ENCODE assay signal across 1 cellular context in the genomic region with DNA sequence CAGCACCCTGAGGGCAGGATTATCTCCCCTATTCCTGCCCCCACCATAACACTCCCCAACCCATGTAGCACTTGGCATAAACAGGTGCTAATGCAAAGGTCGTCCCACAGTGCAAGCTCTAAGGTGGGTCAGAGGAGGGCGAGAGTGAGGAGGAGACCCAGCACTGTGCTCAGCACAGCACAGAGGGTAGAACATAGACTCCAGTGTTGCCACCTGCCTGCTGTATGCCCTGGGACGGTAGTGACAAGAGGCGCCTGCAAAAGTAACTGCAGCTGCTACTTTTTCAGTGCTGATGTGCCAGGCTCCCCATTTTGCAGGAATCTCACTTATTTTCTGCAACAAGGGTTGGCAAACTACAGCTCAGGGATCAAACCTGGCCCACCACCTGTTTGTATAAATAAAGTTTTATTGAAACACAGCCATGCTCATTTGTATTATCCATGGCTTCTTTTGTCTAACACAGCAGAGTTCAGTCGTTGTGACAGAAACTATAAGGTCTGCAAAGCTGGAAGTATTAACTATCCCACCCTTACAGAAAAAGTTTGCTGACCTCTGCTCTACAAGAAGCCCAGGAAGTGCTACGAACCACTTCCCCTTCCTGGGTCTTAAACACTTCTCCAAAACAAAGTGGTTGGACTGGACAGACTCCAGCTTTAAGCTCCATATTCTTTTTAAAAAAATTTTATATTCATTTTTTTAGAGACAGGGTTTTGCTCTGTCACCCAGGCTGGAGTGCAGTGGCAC.
TF ChIP-seq lines count a peak whose summit lies in the region.

No MANE protein-coding gene starts in this region.

TF ChIP-seq in IMR-90, 13 proteins besides CTCF, POLR2A, EP300 and RAD21:
- TF ChIP-seq, protein P1, sequence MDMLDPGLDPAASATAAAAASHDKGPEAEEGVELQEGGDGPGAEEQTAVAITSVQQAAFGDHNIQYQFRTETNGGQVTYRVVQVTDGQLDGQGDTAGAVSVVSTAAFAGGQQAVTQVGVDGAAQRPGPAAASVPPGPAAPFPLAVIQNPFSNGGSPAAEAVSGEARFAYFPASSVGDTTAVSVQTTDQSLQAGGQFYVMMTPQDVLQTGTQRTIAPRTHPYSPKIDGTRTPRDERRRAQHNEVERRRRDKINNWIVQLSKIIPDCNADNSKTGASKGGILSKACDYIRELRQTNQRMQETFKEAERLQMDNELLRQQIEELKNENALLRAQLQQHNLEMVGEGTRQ (IDR thresholded peaks at IDR 0.05; ENCODE audit: low read depth, low read length) = no peak
- TF ChIP-seq CHD1 (IDR thresholded peaks at IDR 0.05; ENCODE audit: low read depth, low read length) (no peak), CEBPB (IDR thresholded peaks at IDR 0.05; ENCODE audit: low read depth, low read length) (no peak), MAZ (IDR thresholded peaks at IDR 0.05; ENCODE audit: borderline replicate concordance, low read depth, low read length) (no peak), MAFK (IDR thresholded peaks at IDR 0.05; ENCODE audit: low read depth, low read length) (no peak), BHLHE40 (IDR thresholded peaks at IDR 0.05; ENCODE audit: low read depth, low read length) (no peak), MXI1 (IDR thresholded peaks at IDR 0.05; ENCODE audit: borderline replicate concordance, low read depth, low read length) (no peak), NFE2L2 (IDR thresholded peaks at IDR 0.05; ENCODE audit: low read depth, low read length) (no peak), RFX5 (IDR thresholded peaks at IDR 0.05; ENCODE audit: low read depth, low read length) (no peak), RCOR1 (IDR thresholded peaks at IDR 0.05; ENCODE audit: insufficient replicate concordance, low read length) (no peak), FOS (IDR thresholded peaks at IDR 0.05; ENCODE audit: low read depth, low read length) (no peak), SMC3 (IDR thresholded peaks at IDR 0.05; ENCODE audit: low read depth, low read length) (no peak)
- TF ChIP-seq, protein P2, sequence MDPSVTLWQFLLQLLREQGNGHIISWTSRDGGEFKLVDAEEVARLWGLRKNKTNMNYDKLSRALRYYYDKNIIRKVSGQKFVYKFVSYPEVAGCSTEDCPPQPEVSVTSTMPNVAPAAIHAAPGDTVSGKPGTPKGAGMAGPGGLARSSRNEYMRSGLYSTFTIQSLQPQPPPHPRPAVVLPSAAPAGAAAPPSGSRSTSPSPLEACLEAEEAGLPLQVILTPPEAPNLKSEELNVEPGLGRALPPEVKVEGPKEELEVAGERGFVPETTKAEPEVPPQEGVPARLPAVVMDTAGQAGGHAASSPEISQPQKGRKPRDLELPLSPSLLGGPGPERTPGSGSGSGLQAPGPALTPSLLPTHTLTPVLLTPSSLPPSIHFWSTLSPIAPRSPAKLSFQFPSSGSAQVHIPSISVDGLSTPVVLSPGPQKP (IDR thresholded peaks at IDR 0.05; ENCODE audit: borderline replicate concordance, low read depth, low read length) = no peak
